ENCODE assay signal across 21 cellular contexts in the genomic region with DNA sequence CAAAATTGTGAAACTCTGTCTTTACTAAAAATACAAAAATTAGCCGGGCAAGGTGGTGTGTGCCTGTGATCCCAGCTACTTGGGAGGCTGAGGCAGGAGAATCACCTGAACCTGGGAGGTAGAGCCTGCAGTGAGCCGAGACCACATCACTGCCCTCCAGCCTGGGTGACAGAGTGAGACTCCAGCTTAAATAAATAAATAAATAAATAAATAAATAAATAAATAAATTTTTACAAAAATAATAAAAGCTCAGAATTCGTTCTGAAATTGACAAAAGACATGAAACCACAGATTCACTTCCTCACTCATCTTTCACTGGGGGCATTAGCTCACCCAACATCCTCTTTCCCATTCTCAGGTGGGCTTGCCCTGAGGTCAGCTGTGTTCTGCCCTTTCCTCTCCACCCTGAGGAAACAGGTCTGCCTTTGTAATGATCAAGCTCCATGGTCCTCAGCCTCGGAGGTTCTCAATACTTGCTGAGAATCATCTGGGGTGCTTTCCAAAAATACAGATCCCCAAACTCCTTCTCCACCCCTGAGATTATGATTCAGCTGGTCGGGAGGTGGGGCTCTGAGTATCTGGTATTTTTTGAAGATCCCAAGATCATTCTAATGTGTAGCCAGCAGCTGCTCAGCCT. TPM values are rescaled to one million over a fixed set of nuclear protein-coding genes. Genes with fewer than 3 reads are reported as not detected.
DNase-seq lines count a peak whose midpoint lies in the region; ATAC-seq, FAIRE-seq and TF ChIP-seq lines count a peak whose summit lies in the region.
"Had no signal": no experiment of that assay in that cellular context is flagged by ENCODE, and none has a peak within 500 bp of the region (broad histone marks: within the 10 kb centered on the region; RNA-seq: fewer than 3 reads in every experiment).

No MANE protein-coding gene starts in this region.

- no peaks in the 10 kb centered on the region for H4K20me1 ChIP-seq in Karpas-422 (ENCODE audit: insufficient read depth, low read depth, low read length)
- no peaks in the 10 kb centered on the region for H4K20me1 ChIP-seq in HepG2 (ENCODE audit: insufficient read depth, low read length)

- POLR2A ChIA-PET in HepG2 (lab: Yijun Ruan, JAX) = no interaction called here

- no peak overlapping the region for H3K4ac ChIP-seq in mesenchymal stem cell (ENCODE audit: low read depth in 1 of 2, low read length in 2 of 2)

- H3K4me3 ChIP-seq in Karpas-422 (ENCODE audit: low read length) (no peak overlapping the region), mesenchymal stem cell (ENCODE audit: insufficient read depth in 1 of 2, low read depth in 1 of 2, low read length in 2 of 2) (no peak overlapping the region), HepG2 (replicated peaks in 1 of 3; ENCODE audit: insufficient read depth in 1 of 3, low read depth in 2 of 3, low read length in 3 of 3) (no peak overlapping the region)

- H3K4me2 ChIP-seq in Karpas-422 (ENCODE audit: low read depth, low read length, poor library complexity, severe bottlenecking) (no peak overlapping the region), mesenchymal stem cell (ENCODE audit: low read length, poor library complexity, severe bottlenecking) (no peak overlapping the region), HepG2 (ENCODE audit: low read depth, low read length) (no peak overlapping the region)
- H3K4me2 ChIP-seq: KMS-11 had no signal

- no peaks in the 10 kb centered on the region for H3K9me2 ChIP-seq in Karpas-422 (replicated peaks; ENCODE audit: insufficient read depth, low read length)

- H3K27me3 ChIP-seq in Karpas-422 (ENCODE audit: low read length) (no peaks in the 10 kb centered on the region), mesenchymal stem cell (ENCODE audit: control insufficient read depth in 1 of 2, insufficient read depth in 1 of 2, low read length in 2 of 2) (no peaks in the 10 kb centered on the region), HepG2 (ENCODE audit: control insufficient read depth in 1 of 2, insufficient read depth in 2 of 2, low read length in 2 of 2) (no peaks in the 10 kb centered on the region)
- H3K27me3 ChIP-seq: brain microvascular endothelial cell had no signal

- no peak overlapping the region for H2BK15ac ChIP-seq in mesenchymal stem cell (ENCODE audit: low read depth, poor library complexity, severe bottlenecking)

- H4K8ac ChIP-seq in mesenchymal stem cell (ENCODE audit: low read length) = no peak overlapping the region

- CTCF ChIA-PET in HepG2 (lab: Yijun Ruan, JAX; ENCODE audit: low intra/inter-chr PET ratio, low total read pairs) = no interaction called here

- intact Hi-C loops in HepG2 (cut with micrococcal nuclease; ENCODE audit: unreplicated experiment) = no loop called here

- TF ChIP-seq RAD21 in HepG2 (CRISPR knock-in tag; IDR thresholded peaks at IDR 0.05) = no peak

- WGBS in mesenchymal stem cell = 57% methylated on average over 3 of the region's 5 CpGs
- WGBS in HepG2 (ENCODE audit: low lambda C conversion rate) = 2% methylated on average over 5 of the region's 5 CpGs

- no peak overlapping the region for H3K27ac ChIP-seq in Karpas-422 (ENCODE audit: low read length)
- H3K27ac ChIP-seq in mesenchymal stem cell (ENCODE audit: low read length, poor library complexity, severe bottlenecking) = no peak overlapping the region
- H3K27ac ChIP-seq in HepG2 (ENCODE audit: extremely low read length, insufficient read depth, low read length) = no peak overlapping the region
- H3K27ac ChIP-seq: brain microvascular endothelial cell, epithelial cell of prostate, KMS-11 had no signal

- no peak overlapping the region for H3K23ac ChIP-seq in mesenchymal stem cell (ENCODE audit: low read length in 2 of 2)

- H3K79me1 ChIP-seq in mesenchymal stem cell (replicated peaks; ENCODE audit: low read length, poor library complexity, severe bottlenecking) = no peaks in the 10 kb centered on the region

- H3K18ac ChIP-seq in mesenchymal stem cell (ENCODE audit: low read depth in 1 of 2, low read length in 2 of 2) = no peak overlapping the region

- TF ChIP-seq EP300 in HepG2 (IDR thresholded peaks at IDR 0.05; ENCODE audit: low read depth in 2 of 2, low read length in 2 of 2) = no peak
- TF ChIP-seq EP300 in HepG2 (CRISPR knock-in tag; IDR thresholded peaks at IDR 0.05; ENCODE audit: borderline replicate concordance) = no peak

- H3K9ac ChIP-seq in Karpas-422 (ENCODE audit: low read length) (no peak overlapping the region), mesenchymal stem cell (ENCODE audit: low read length) (peak overlapping the region; percentile 90), HepG2 (ENCODE audit: insufficient read depth, low read depth, low read length) (no peak overlapping the region)
- H3K9ac ChIP-seq: KMS-11 had no signal

- no peaks in the 10 kb centered on the region for H3K9me3 ChIP-seq in Karpas-422 (ENCODE audit: low read length)
- H3K9me3 ChIP-seq in mesenchymal stem cell (ENCODE audit: control insufficient read depth, low read length) = no peaks in the 10 kb centered on the region
- H3K9me3 ChIP-seq in HepG2 (ENCODE audit: low read length) = no peaks in the 10 kb centered on the region

- TF ChIP-seq POLR2A in HepG2 (IDR thresholded peaks at IDR 0.05; ENCODE audit: insufficient read depth in 1 of 2, low read depth in 2 of 2, low read length in 2 of 2) = no peak

- no peak overlapping the region for H3K14ac ChIP-seq in mesenchymal stem cell (ENCODE audit: low read length in 2 of 2)

- H2AFZ ChIP-seq in Karpas-422 (ENCODE audit: low read length) = peak overlapping the region; percentile 76; the same call in 1 of the 2 replicates
- H2AFZ ChIP-seq in mesenchymal stem cell (ENCODE audit: low read depth, low read length) = no peak overlapping the region
- H2AFZ ChIP-seq in HepG2 (ENCODE audit: low read length) = no peak overlapping the region

- H2BK12ac ChIP-seq in mesenchymal stem cell (ENCODE audit: low read length in 2 of 2) = no peak overlapping the region

- DNase-seq in Karpas-422 (no peak), mesenchymal stem cell (no peak), SHP77 (lab: John Stamatoyannopoulos, UW) (no peak), NCI-H1105 (lab: John Stamatoyannopoulos, UW) (no peak), NCI-H446 treated with DMSO at 0.1 percent for 48 hours (lab: John Stamatoyannopoulos, UW) (no peak), HepG2 (ENCODE audit: low spot score) (no peak)
- DNase-seq: activated CD8-positive, alpha-beta T cell treated with anti-CD3 and anti-CD28 coated beads for 36 hours; activated naive CD8-positive, alpha-beta T cell treated with anti-CD3 and anti-CD28 coated beads for 36 hours; brain microvascular endothelial cell; dermis blood vessel endothelial cell; foreskin melanocyte; left cardiac atrium; NCI-H1436 treated with DMSO at 0.1 percent for 48 hours; Right ventricle myocardium superior; stimulated activated naive CD8-positive, alpha-beta T cell treated with anti-CD3 and anti-CD28 coated beads, Interleukin-15, Interleukin-2, amounts not matched to agents 100 U/mL and 50 U/mL, for 24 hours; T-helper 17 cell had no signal

- H3K36me3 ChIP-seq in Karpas-422 (ENCODE audit: insufficient read depth, low read length) (no peaks in the 10 kb centered on the region), mesenchymal stem cell (ENCODE audit: control insufficient read depth in 1 of 2, insufficient read depth in 2 of 2, low read depth in 1 of 2, low read length in 2 of 2) (no peaks in the 10 kb centered on the region), HepG2 (replicated peaks in 1 of 2; ENCODE audit: control insufficient read depth in 1 of 2, insufficient read depth in 2 of 2, low read length in 2 of 2) (no peaks in the 10 kb centered on the region)
- H3K36me3 ChIP-seq: brain microvascular endothelial cell had no signal

- FAIRE-seq in HepG2 (lab: Jason Lieb, UNC) = no peak

- peaks cover 18% of the 10 kb centered on the region for H3K4me1 ChIP-seq in Karpas-422 (ENCODE audit: low read length)
- peaks cover 3% of the 10 kb centered on the region for H3K4me1 ChIP-seq in mesenchymal stem cell (ENCODE audit: control insufficient read depth, insufficient read depth, low read depth, low read length)
- no peaks in the 10 kb centered on the region for H3K4me1 ChIP-seq in HepG2 (ENCODE audit: insufficient read depth, low read length)

- no peak overlapping the region for H2BK120ac ChIP-seq in mesenchymal stem cell (ENCODE audit: low read depth, low read length)

- no peak overlapping the region for H4K91ac ChIP-seq in mesenchymal stem cell (ENCODE audit: low read length)

- no TSS peak for BruUV-seq in HepG2 (replicated peaks; lab: Mats Ljungman, UMichigan)

- in situ Hi-C loops in HepG2 (cut with HindIII; ENCODE audit: extremely low pct_ligation_motif_present, low pct_unique_long_range_greater_than_20kb) = no loop called here

- ATAC-seq in GM18511 (IDR thresholded peaks at IDR 0.05; ENCODE audit: unreplicated experiment) (peak; percentile 80), GM21723 (IDR thresholded peaks at IDR 0.05; ENCODE audit: unreplicated experiment) (peak; percentile 63), HepG2 (no peak)
- ATAC-seq: activated CD8-positive, alpha-beta T cell treated with anti-CD3 and anti-CD28 coated beads for 36 hours; left cardiac atrium; stimulated activated naive CD8-positive, alpha-beta T cell treated with anti-CD3 and anti-CD28 coated beads, Interleukin-15, Interleukin-2, amounts not matched to agents 100 U/mL and 50 U/mL, for 24 hours; T-helper 17 cell; WTC11 had no signal

- H3K79me2 ChIP-seq in Karpas-422 (ENCODE audit: low read length) = no peaks in the 10 kb centered on the region
- no peaks in the 10 kb centered on the region for H3K79me2 ChIP-seq in HepG2 (ENCODE audit: insufficient read depth, low read length)

- H2BK5ac ChIP-seq in mesenchymal stem cell (ENCODE audit: low read depth, low read length, poor library complexity, severe bottlenecking) = no peak overlapping the region

- peak overlapping the region; percentile 28 for H2AK5ac ChIP-seq in mesenchymal stem cell (ENCODE audit: low read length, severe bottlenecking)

- TF ChIP-seq CTCF in HepG2 (CRISPR knock-in tag; IDR thresholded peaks at IDR 0.05) = no peak

RNA-seq across cellular contexts. Expression of a gene that starts 29.2 kb away (rescaled TPM):
- 22.7 and 34.7 TPM in 2 replicates for total RNA-seq in Karpas-422 (2014; rRNA removed; shearing (Covaris generic); ENCODE audit: low replicate concordance)
- 0.15 TPM for polyA plus RNA-seq in mesenchymal stem cell (2013, experiment 1 of 2)
- 0.08 TPM for polyA plus RNA-seq in mesenchymal stem cell (2013, experiment 2 of 2)
- total RNA-seq in HepG2 (2016; rRNA removed; fragmentation: Illumina TruSeq; extraction: Trizol) = not detected in 2 replicates
- total RNA-seq in HepG2 (2016; cell fraction: cytosol; rRNA removed; fragmentation: Illumina TruSeq; extraction: Trizol; ENCODE audit: low read depth) = not detected in 2 replicates
- total RNA-seq in HepG2 (2016; cell fraction: insoluble cytoplasmic fraction; rRNA removed; fragmentation: Illumina TruSeq; extraction: Trizol) = not detected in 2 replicates
- total RNA-seq in HepG2 (2016; cell fraction: membrane; rRNA removed; fragmentation: Illumina TruSeq; extraction: Trizol) = not detected in 2 replicates
- not detected in 2 replicates for total RNA-seq in HepG2 (2016; cell fraction: nucleus; rRNA removed; fragmentation: Illumina TruSeq; extraction: Trizol)
- 0.08 TPM in 1 of 2 replicates, not detected in the other for polyA plus RNA-seq in HepG2 (2011; rRNA removed)
- not detected in 2 replicates for polyA plus RNA-seq in HepG2 (2011; cell fraction: cytosol; rRNA removed)
- not detected in 2 replicates for polyA plus RNA-seq in HepG2 (2011; cell fraction: nucleus; rRNA removed)
- polyA plus RNA-seq in HepG2 (2012) = not detected in 2 replicates
- not detected in 2 replicates for polyA plus RNA-seq in HepG2 (2016; cell fraction: cytosol; fragmentation: Illumina TruSeq; extraction: Trizol; ENCODE audit: low read depth)
- polyA plus RNA-seq in HepG2 (2016; cell fraction: insoluble cytoplasmic fraction; fragmentation: Illumina TruSeq; extraction: Trizol; ENCODE audit: low read depth) = not detected in 2 replicates
- polyA plus RNA-seq in HepG2 (2016; cell fraction: membrane; fragmentation: Illumina TruSeq; extraction: Trizol; ENCODE audit: low read depth) = not detected in 2 replicates
- not detected in 2 replicates for polyA plus RNA-seq in HepG2 (2016; cell fraction: nucleus; fragmentation: Illumina TruSeq; extraction: Trizol; ENCODE audit: insufficient read depth, low read depth)
- 0.05 TPM in 1 of 2 replicates, not detected in the other for polyA minus RNA-seq in HepG2 (2011; rRNA and poly(A)+ RNA removed; ENCODE audit: low replicate concordance)
- not detected in 2 replicates for polyA minus RNA-seq in HepG2 (2011; cell fraction: cytosol; rRNA and poly(A)+ RNA removed)
- polyA minus RNA-seq in HepG2 (2011; cell fraction: nucleus; rRNA and poly(A)+ RNA removed) = not detected in 2 replicates

Comparison
In these comparisons a context has a peak if more than half of its experiments do, and no peak if none do; other contexts are left out.
1. RNA of a gene that starts 29.2 kb away (total RNA-seq): 22.7 to 34.7 TPM in Karpas-422; not detected in HepG2; every median in the first group is over 10 times any median in the second.